ENCODE assay signal across 14 cellular contexts in the genomic region with DNA sequence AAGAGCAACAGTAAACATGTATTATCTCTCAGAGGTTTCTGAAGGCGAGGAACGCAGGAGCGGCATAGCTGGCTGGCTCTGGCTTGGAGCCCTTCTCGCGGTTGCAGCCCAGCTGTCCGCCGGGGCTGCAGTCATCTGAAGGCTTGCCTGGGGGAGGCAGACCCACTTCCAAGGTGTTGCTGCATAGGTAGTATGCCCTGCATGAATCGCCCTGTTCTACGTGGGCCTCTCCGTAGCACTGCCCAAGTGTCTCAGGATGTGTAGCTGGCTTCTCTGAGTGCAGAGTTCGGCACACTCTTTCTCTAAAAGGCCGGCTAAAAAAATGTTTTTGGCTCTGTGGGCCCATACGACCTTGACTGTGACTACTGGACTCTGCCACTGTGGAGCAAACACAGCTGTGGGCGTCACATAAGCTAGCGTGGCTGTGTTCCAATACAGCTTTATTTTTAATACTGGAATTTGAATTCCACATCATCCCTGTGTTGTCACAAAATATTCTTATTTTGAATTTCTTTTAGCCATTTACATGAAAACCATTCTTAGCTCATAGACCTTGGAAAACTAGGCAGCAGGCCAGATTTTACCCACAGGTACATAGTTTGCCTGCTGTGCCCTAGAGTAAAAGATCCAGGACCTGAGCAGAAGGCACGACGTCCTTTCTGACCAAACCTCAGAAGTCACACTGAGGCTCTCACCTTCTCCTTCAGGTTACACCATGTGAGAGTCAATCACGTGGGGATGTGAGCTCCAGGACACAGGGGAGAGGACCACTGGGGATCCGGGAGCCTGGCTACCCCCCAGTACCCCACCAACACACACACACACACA. TPM values are rescaled to one million over a fixed set of nuclear protein-coding genes. Genes with fewer than 3 reads are reported as not detected.
DNase-seq lines count a peak whose midpoint lies in the region; ATAC-seq and TF ChIP-seq lines count a peak whose summit lies in the region.
"Had no signal": no experiment of that assay in that cellular context is flagged by ENCODE, and none has a peak within 500 bp of the region (broad histone marks: within the 10 kb centered on the region; RNA-seq: fewer than 3 reads in every experiment).

No MANE protein-coding gene starts in this region.

- WGBS in spleen, 5 donors: 66 to 82% (median 80%) methylated on average over 19 of the region's 19 CpGs

- intact Hi-C loops in spleen (cut with DNase I; ENCODE audit: low total_unique reads): no loop called here

- peak overlapping the region; percentile 72 to 85 (median 82) for H3K4me3 Mint-ChIP-seq in immature natural killer cell
- H3K4me3 Mint-ChIP-seq: activated naive CD4-positive, alpha-beta T cell treated with anti-CD3 and anti-CD28 coated beads, Interleukin-2, amount 50 U/mL, for 24 hours had no signal

- H3K27me3 Mint-ChIP-seq in immature natural killer cell (ENCODE audit: low read depth in 3 of 3): peaks cover 7 to 18% (median 15%) of the 10 kb centered on the region in 3 donors
- H3K27me3 Mint-ChIP-seq: activated naive CD4-positive, alpha-beta T cell treated with anti-CD3 and anti-CD28 coated beads, Interleukin-2, amount 50 U/mL, for 24 hours; IgD-negative memory B cell had no signal

- DNase-seq in RWPE2 (ENCODE audit: low spot score) (peak; percentile 53), immature natural killer cell (peak in 1 of 3 donors; percentile 31), spleen (peak; percentile 65), dedifferentiated amniotic fluid mesenchymal stem cell (ENCODE audit: extremely low spot score) (no peak), A172 (ENCODE audit: low spot score) (no peak), hypothalamus (lab: John Stamatoyannopoulos, UW) (no peak)
- no peak for DNase-seq in stimulated activated CD4-positive, alpha-beta T cell treated with anti-CD3 and anti-CD28 coated beads, Interleukin-15, amount 100 ng/mL, for 24 hours
- DNase-seq: activated CD8-positive, alpha-beta memory T cell treated with anti-CD3 and anti-CD28 coated beads for 24 hours; Calu3; NCI-H1436 treated with DMSO at 0.1 percent for 48 hours; NCI-H524 treated with DMSO at 0.1 percent for 48 hours had no signal

- TF ChIP-seq POLR2A in spleen (IDR thresholded peaks at IDR 0.05): no peak

- H3K9me3 ChIP-seq in RWPE2 (ENCODE audit: severe bottlenecking) (no peaks in the 10 kb centered on the region), spleen (no peaks in the 10 kb centered on the region)

- H3K27ac ChIP-seq in RWPE2 (ENCODE audit: poor library complexity, severe bottlenecking): no peak overlapping the region
- peak overlapping the region in 3 of 8 donors; percentile 56 to 74 (median 58) for H3K27ac ChIP-seq in spleen

- peaks cover 6 to 13% (median 9%) of the 10 kb centered on the region in 3 donors for H3K36me3 Mint-ChIP-seq in immature natural killer cell
- H3K36me3 Mint-ChIP-seq: IgD-negative memory B cell had no signal

- H3K4me3 ChIP-seq in RWPE2 (ENCODE audit: severe bottlenecking) (no peak overlapping the region), spleen (no peak overlapping the region)

- H3K4me1 Mint-ChIP-seq in immature natural killer cell: peaks cover 46 to 57% of the 10 kb centered on the region in 2 donors

- H3K36me3 ChIP-seq in RWPE2 (ENCODE audit: low read depth): peaks cover 94% of the 10 kb centered on the region
- peaks cover 0 to 85% (median 20%) of the 10 kb centered on the region in 6 donors for H3K36me3 ChIP-seq in spleen

- H3K27ac Mint-ChIP-seq in immature natural killer cell: peak overlapping the region; percentile 88 to 96 (median 90)

- H3K9me3 Mint-ChIP-seq in immature natural killer cell: no peaks in the 10 kb centered on the region
- H3K9me3 Mint-ChIP-seq: activated naive CD4-positive, alpha-beta T cell treated with anti-CD3 and anti-CD28 coated beads, Interleukin-2, amount 50 U/mL, for 24 hours; IgD-negative memory B cell had no signal

- H3K27me3 ChIP-seq in RWPE2 (ENCODE audit: insufficient read depth, poor library complexity, severe bottlenecking): no peaks in the 10 kb centered on the region
- H3K27me3 ChIP-seq in spleen (replicated peaks in 1 of 7): no peaks in the 10 kb centered on the region

- ATAC-seq in GM18511 (IDR thresholded peaks at IDR 0.05; ENCODE audit: unreplicated experiment): peak; percentile 3
- no peak for ATAC-seq in RWPE2 (ENCODE audit: low read depth)

- TF ChIP-seq CTCF in RWPE2 (IDR thresholded peaks at IDR 0.05; ENCODE audit: poor library complexity, severe bottlenecking) (no peak), spleen (IDR thresholded peaks at IDR 0.05 in 8 of 11, conservative IDR thresholded peaks at IDR 0.05 in 3 of 11) (no peak)

- H3K4me1 ChIP-seq in RWPE2 (ENCODE audit: insufficient read depth, poor library complexity, severe bottlenecking) (no peaks in the 10 kb centered on the region), spleen (peaks cover 4 to 64% (median 46%) of the 10 kb centered on the region in 6 donors)

RNA-seq across cellular contexts. Expression of a gene that starts 55.9 kb away (rescaled TPM):
- not detected for polyA plus RNA-seq in immature natural killer cell
- total RNA-seq in spleen: not detected
- under 1 TPM in 1 of 3 donors, not detected in 2; 0.13 TPM for polyA plus RNA-seq in spleen
- not detected in 2 replicates for total RNA-seq in A172 (2014; rRNA removed; shearing (Covaris generic))
- total RNA-seq: Calu3 had no signal
- polyA plus RNA-seq: IgD-negative memory B cell had no signal

Comparison
In these comparisons a context has a peak if more than half of its experiments do, and no peak if none do; other contexts are left out.
1. DNase-seq: peak in RWPE2 (single experiment) and spleen (single experiment); none in stimulated activated CD4-positive, alpha-beta T cell treated with anti-CD3 and anti-CD28 coated beads, Interleukin-15, amount 100 ng/mL, for 24 hours (single experiment), dedifferentiated amniotic fluid mesenchymal stem cell (single experiment), A172 (single experiment) and hypothalamus (0 of 51).